ENCODE assay signal across 10 cellular contexts in genomic region chr9:91253488-91253887, GRCh38.
A peak's percentile ranks its signal among the peaks of the same experiment; 100 is the strongest.
DNase-seq lines count a peak whose midpoint lies in the region; ATAC-seq, FAIRE-seq and TF ChIP-seq lines count a peak whose summit lies in the region.
"Had no signal": no experiment of that assay in that cellular context is flagged by ENCODE, and none has a peak within 500 bp of the region (broad histone marks: within the 10 kb centered on the region; RNA-seq: fewer than 3 reads in every experiment).

No MANE protein-coding gene starts in this region.

- no peak for FAIRE-seq in H1 (lab: Jason Lieb, UNC)

- peak; percentile 10 for DNase-seq in A172 (ENCODE audit: low spot score)
- DNase-seq in COR-L47 (lab: John Stamatoyannopoulos, UW) = peak; percentile 1
- DNase-seq in Peyer's patch = peak in 1 of 3 donors; percentile 58
- no peak for DNase-seq in H1 (ENCODE audit: low read depth in 1 of 2, low spot score in 2 of 2)
- DNase-seq in NCI-H1092 treated with DMSO at 0.1 percent for 48 hours (lab: John Stamatoyannopoulos, UW) = no peak
- no peak for DNase-seq in DMS153 (lab: John Stamatoyannopoulos, UW)
- DNase-seq: DMS79 treated with DMSO at 0.1 percent for 48 hours, NCI-H774 had no signal

- CTCF ChIA-PET in H1 (lab: Charles Lee; ENCODE audit: partially characterized antibody) = interaction anchor here (0.5 to 1.5 kb wide), 11 partner anchors 10 to 397 kb away, joined by 3 to 7 read pairs (median 3); no protein-coding TSS in a partner anchor

- H3K27me3 ChIP-seq in Peyer's patch (no peaks in the 10 kb centered on the region), H1 (replicated peaks in 1 of 4; ENCODE audit: control insufficient read depth in 3 of 4, extremely low read depth in 1 of 4, insufficient read depth in 3 of 4, low read length in 3 of 4) (no peaks in the 10 kb centered on the region)

- H3K14ac ChIP-seq in H1 (ENCODE audit: insufficient read length) = no peak overlapping the region

- H3K4me3 ChIP-seq in Peyer's patch (no peak overlapping the region), H1 (ENCODE audit: extremely low read depth in 1 of 4, insufficient read depth in 2 of 4, low read depth in 3 of 4, low read length in 4 of 4) (no peak overlapping the region)

- no peak overlapping the region for H3K9ac ChIP-seq in H1 (replicated peaks in 1 of 4; ENCODE audit: extremely low read depth in 1 of 4, low read depth in 3 of 4, low read length in 3 of 4)

- H2BK12ac ChIP-seq in H1 (ENCODE audit: low read depth, low read length) = no peak overlapping the region

- no peak overlapping the region for H2BK20ac ChIP-seq in H1 (ENCODE audit: low read length)

- TF ChIP-seq RAD21 in H1 (IDR thresholded peaks at IDR 0.05 in 1 of 2, conservative IDR thresholded peaks at IDR 0.05 in 1 of 2; ENCODE audit: low read depth in 2 of 2, low read length in 2 of 2) = peak; percentile 49 to 51

- H3K36me3 ChIP-seq in Peyer's patch (no peaks in the 10 kb centered on the region), H1 (ENCODE audit: control insufficient read depth in 2 of 4, insufficient read depth in 4 of 4, low read length in 3 of 4) (no peaks in the 10 kb centered on the region)

- no peak overlapping the region for H3K56ac ChIP-seq in H1 (replicated peaks; ENCODE audit: insufficient read length, low read depth, low read length)

- no peak overlapping the region for H3K23ac ChIP-seq in H1 (ENCODE audit: insufficient read length)

- TF ChIP-seq EP300 in H1 (IDR thresholded peaks at IDR 0.05; ENCODE audit: borderline replicate concordance in 1 of 2, low read depth in 2 of 2, low read length in 2 of 2) = no peak

- no peak overlapping the region for H3K27ac ChIP-seq in Peyer's patch
- H3K27ac ChIP-seq in H1 (ENCODE audit: low read depth, low read length) = no peak overlapping the region

- no peak overlapping the region for H2BK15ac ChIP-seq in H1 (ENCODE audit: low read length)

- no peak overlapping the region for H2BK5ac ChIP-seq in H1 (ENCODE audit: low read depth, low read length)

- no peaks in the 10 kb centered on the region for H4K20me1 ChIP-seq in H1 (replicated peaks in 1 of 2; ENCODE audit: control insufficient read depth in 1 of 2, insufficient read depth in 2 of 2, low read length in 2 of 2)

- H4K8ac ChIP-seq in H1 (ENCODE audit: extremely low read depth, insufficient read depth, low read length) = no peak overlapping the region

- no peak overlapping the region for H3K18ac ChIP-seq in H1 (ENCODE audit: extremely low read depth, low read length)

- no peak overlapping the region for H3K4ac ChIP-seq in H1 (replicated peaks; ENCODE audit: insufficient read length, low read depth, low read length)

- no peak overlapping the region for H2AFZ ChIP-seq in H1 (ENCODE audit: low read length)

- no peaks in the 10 kb centered on the region for H3K79me2 ChIP-seq in H1 (ENCODE audit: control insufficient read depth in 1 of 2, insufficient read depth in 2 of 2, low read length in 2 of 2)

- no peaks in the 10 kb centered on the region; the same call in 1 of the 2 replicates for H3K79me1 ChIP-seq in H1 (ENCODE audit: low read depth, low read length)

- no peaks in the 10 kb centered on the region for H3K4me1 ChIP-seq in Peyer's patch
- H3K4me1 ChIP-seq in H1 (replicated peaks in 1 of 4; ENCODE audit: control insufficient read depth in 3 of 4, insufficient read depth in 4 of 4, low read length in 3 of 4) = no peaks in the 10 kb centered on the region

- TF ChIP-seq CTCF in Peyer's patch (IDR thresholded peaks at IDR 0.05) (peak in 4 of 6 experiments; percentile 9 to 46 (median 29)), H1 (IDR thresholded peaks at IDR 0.05; ENCODE audit: control extremely low read depth in 1 of 3, insufficient read depth in 1 of 3, low read depth in 1 of 3, low read length in 3 of 3) (no peak; a peak in 1 of 4 replicates)

- no peak overlapping the region for H3K4me2 ChIP-seq in H1 (ENCODE audit: insufficient read depth in 1 of 2, low read depth in 2 of 2, low read length in 2 of 2)

- H4K5ac ChIP-seq in H1 (ENCODE audit: insufficient read length, low read depth, low read length) = no peak overlapping the region

- WGBS in H1 (ENCODE audit: extremely low coverage in 1 of 2, insufficient coverage in 1 of 2, insufficient read length in 1 of 2, insufficient replicate concordance in 2 of 2, low coverage in 1 of 2, low lambda C conversion rate in 2 of 2, missing lambda C conversion rate in 1 of 2), 2 experiments = 93% methylated on average over 1 of the region's 1 CpG; no CpG with 5 or more reads in 1 of the 2 experiments

- H3K9me3 ChIP-seq in Peyer's patch (no peaks in the 10 kb centered on the region), H1 (ENCODE audit: insufficient read depth in 2 of 2, low read depth in 1 of 2, low read length in 1 of 2) (no peaks in the 10 kb centered on the region)

- H3K23me2 ChIP-seq in H1 (ENCODE audit: low read depth, low read length) = no peaks in the 10 kb centered on the region

- POLR2A ChIA-PET in H1 (lab: Charles Lee; ENCODE audit: partially characterized antibody) = no interaction called here

- no peak overlapping the region for H4K91ac ChIP-seq in H1 (replicated peaks; ENCODE audit: insufficient read length, low read length)

- no peak for ATAC-seq in HG02678 (IDR thresholded peaks at IDR 0.05; ENCODE audit: unreplicated experiment)
- ATAC-seq in HG02610 (IDR thresholded peaks at IDR 0.05; ENCODE audit: unreplicated experiment) = no peak

- TF ChIP-seq POLR2A in Peyer's patch (IDR thresholded peaks at IDR 0.05) = no peak
- TF ChIP-seq POLR2A in H1 (IDR thresholded peaks at IDR 0.05; ENCODE audit: control extremely low read depth in 1 of 2, low read depth in 2 of 2, low read length in 2 of 2) = no peak

- no peak overlapping the region for H2BK120ac ChIP-seq in H1 (replicated peaks; ENCODE audit: low read depth, low read length)

- no peak overlapping the region for H2AK5ac ChIP-seq in H1 (ENCODE audit: low read depth, low read length)

TF ChIP-seq in H1, 55 proteins besides CTCF, POLR2A, EP300 and RAD21 (continues in another document):
- TF ChIP-seq KDM5A (IDR thresholded peaks at IDR 0.05; ENCODE audit: low read length) (no peak), YY1 (IDR thresholded peaks at IDR 0.05; ENCODE audit: low read depth, low read length) (no peak), CTBP2 (IDR thresholded peaks at IDR 0.05; ENCODE audit: borderline replicate concordance, insufficient read depth, insufficient read length, low read length) (no peak), KDM4A (IDR thresholded peaks at IDR 0.05; ENCODE audit: low read depth, low read length, severe bottlenecking) (no peak), RBBP5 (IDR thresholded peaks at IDR 0.05; ENCODE audit: borderline replicate concordance, low read depth, low read length) (no peak), BACH1 (IDR thresholded peaks at IDR 0.05; ENCODE audit: low read length) (no peak), TAF7 (optimal IDR thresholded peaks at IDR 0.05; ENCODE audit: borderline replicate concordance, low read depth, low read length) (no peak)

Comparison
In these comparisons a context has a peak if more than half of its experiments do, and no peak if none do; other contexts are left out.
1. DNase-seq: peak in A172 (single experiment) and COR-L47 (single experiment); none in H1 (0 of 2), NCI-H1092 treated with DMSO at 0.1 percent for 48 hours (single experiment) and DMS153 (single experiment).
2. CTCF ChIP-seq: peak in Peyer's patch (4 of 6); none in H1 (0 of 3).